In genomic region chr3:43768594-43768993, GRCh38 we compare ENCODE assay signal across 9 cellular contexts.
DNase-seq lines count a peak whose midpoint lies in the region; ATAC-seq and TF ChIP-seq lines count a peak whose summit lies in the region.
"Had no signal": no experiment of that assay in that cellular context is flagged by ENCODE, and none has a peak within 500 bp of the region (broad histone marks: within the 10 kb centered on the region; RNA-seq: fewer than 3 reads in every experiment).

No MANE protein-coding gene starts in this region.

- no peaks in the 10 kb centered on the region for H3K9me3 ChIP-seq in adipocyte (ENCODE audit: control insufficient read depth, low read length)

- no peaks in the 10 kb centered on the region for H3K36me3 ChIP-seq in adipocyte (ENCODE audit: control insufficient read depth, insufficient read depth, low read length, severe bottlenecking)

- H3K9ac ChIP-seq in adipocyte (ENCODE audit: low read length): peak overlapping the region; percentile 77

- peaks cover 80% of the 10 kb centered on the region for H3K4me1 ChIP-seq in adipocyte (ENCODE audit: control insufficient read depth, insufficient read depth, low read length)

- DNase-seq in EH (ENCODE audit: low read depth) (peak; percentile 55), adipocyte (ENCODE audit: low read depth) (peak; percentile 78), foreskin fibroblast (peak; percentile 88 to 94), renal cortical epithelial cell (ENCODE audit: low read depth) (peak; percentile 25), NCI-H1694 treated with DMSO at 0.1 percent for 48 hours (lab: John Stamatoyannopoulos, UW) (no peak), NOMO-1 (lab: John Stamatoyannopoulos, UW; ENCODE audit: unreplicated experiment in 2 of 2) (no peak)
- no peak for DNase-seq in activated CD4-positive, CD25-positive, alpha-beta regulatory T cell (lab: John Stamatoyannopoulos, UW)
- DNase-seq: activated naive CD8-positive, alpha-beta T cell treated with anti-CD3 and anti-CD28 coated beads, Interleukin-2, amount 10 ng/mL, durations not matched to agents 7 days and 5 days had no signal

- no peak for ATAC-seq in GM21723 (IDR thresholded peaks at IDR 0.05; ENCODE audit: unreplicated experiment)

- TF ChIP-seq CTCF in foreskin fibroblast (IDR thresholded peaks at IDR 0.05; ENCODE audit: low read depth, low read length): no peak

- H3K4me3 ChIP-seq in adipocyte (ENCODE audit: low read length) (peak overlapping the region; percentile 37), foreskin fibroblast (ENCODE audit: low read depth in 1 of 2, low read length in 2 of 2) (no peak overlapping the region)

- H3K27me3 ChIP-seq in adipocyte (replicated peaks; ENCODE audit: control insufficient read depth, insufficient read depth, low read length): no peaks in the 10 kb centered on the region

Comparison
In these comparisons a context has a peak if more than half of its experiments do, and no peak if none do; other contexts are left out.
1. DNase-seq: peak in EH (single experiment), adipocyte (single experiment), foreskin fibroblast (2 of 2) and renal cortical epithelial cell (single experiment); none in activated CD4-positive, CD25-positive, alpha-beta regulatory T cell (0 of 4), NCI-H1694 treated with DMSO at 0.1 percent for 48 hours (single experiment) and NOMO-1 (0 of 2).